Comparison of ENCODE assay signal across 8 cellular contexts in genomic region chr1:86914635-86914997, GRCh38. TPM values are rescaled to one million over a fixed set of nuclear protein-coding genes. Genes with fewer than 3 reads are reported as not detected.
DNase-seq lines count a peak whose midpoint lies in the region; ATAC-seq and TF ChIP-seq lines count a peak whose summit lies in the region.

Gene HS2ST1, plus strand, starts transcription at chr1:86914635.

- H3K4me3 Mint-ChIP-seq in activated T-helper 2 cell treated with anti-CD3 and anti-CD28 coated beads, Interferon-gamma antibody, Interleukin-2, Interleukin-4, amounts not matched to agents 10 μg/mL and 5 μg/mL and 100 μg/mL, durations not matched to agents 14 hours and 24 hours and 36 hours (ENCODE audit: low read depth), result no peak within 1 kb of the TSS

- no peak within 1 kb of the TSS for H3K27ac Mint-ChIP-seq in activated T-helper 2 cell treated with anti-CD3 and anti-CD28 coated beads, Interferon-gamma antibody, Interleukin-2, Interleukin-4, amounts not matched to agents 10 μg/mL and 5 μg/mL and 100 μg/mL, durations not matched to agents 14 hours and 24 hours and 36 hours

- H3K4me3 ChIP-seq in HFF-Myc (replicated peaks; ENCODE audit: low read depth, low read length) (peak within 1 kb of the TSS; percentile 100), iPS-20b (ENCODE audit: low read length) (peak within 1 kb of the TSS; percentile 95), subcutaneous abdominal adipose tissue (ENCODE audit: low read depth in 1 of 5, low read length in 5 of 5) (peak within 1 kb of the TSS; percentile 95 to 100 (median 99))

- no peak for TF ChIP-seq CTCF in HFF-Myc (IDR thresholded peaks at IDR 0.05; ENCODE audit: low read depth, low read length, missing control alignments)

- peaks cover 8% of the 10 kb centered on the region for H3K4me1 ChIP-seq in iPS-20b (ENCODE audit: insufficient read depth, low read length)
- H3K4me1 ChIP-seq in subcutaneous abdominal adipose tissue (ENCODE audit: control insufficient read depth in 5 of 5, insufficient read depth in 5 of 5, low read length in 5 of 5), result peaks cover 8 to 32% (median 29%) of the 10 kb centered on the region in 5 donors

- H3K27ac ChIP-seq in iPS-20b (ENCODE audit: low read length) (peak within 1 kb of the TSS; percentile 94), subcutaneous abdominal adipose tissue (ENCODE audit: low read depth, low read length) (peak within 1 kb of the TSS; percentile 97)

- H3K36me3 ChIP-seq in iPS-20b (ENCODE audit: insufficient read depth, low read depth, low read length), result peaks cover 17% of the 10 kb centered on the region
- peaks cover 0 to 5% (median 4%) of the 10 kb centered on the region in 5 donors for H3K36me3 ChIP-seq in subcutaneous abdominal adipose tissue (ENCODE audit: control insufficient read depth in 5 of 5, insufficient read depth in 5 of 5, low read length in 5 of 5)

- no peaks in the 10 kb centered on the region for H3K9me3 Mint-ChIP-seq in activated T-helper 2 cell treated with anti-CD3 and anti-CD28 coated beads, Interferon-gamma antibody, Interleukin-2, Interleukin-4, amounts not matched to agents 10 μg/mL and 5 μg/mL and 100 μg/mL, durations not matched to agents 14 hours and 24 hours and 36 hours

- peaks cover 27% of the 10 kb centered on the region for H3K4me1 Mint-ChIP-seq in activated T-helper 2 cell treated with anti-CD3 and anti-CD28 coated beads, Interferon-gamma antibody, Interleukin-2, Interleukin-4, amounts not matched to agents 10 μg/mL and 5 μg/mL and 100 μg/mL, durations not matched to agents 14 hours and 24 hours and 36 hours (ENCODE audit: low read depth)

- no peak for DNase-seq in HFF-Myc (ENCODE audit: extremely low read depth, low read depth)
- DNase-seq in activated T-helper 2 cell treated with anti-CD3 and anti-CD28 coated beads, Interferon-gamma antibody, Interleukin-2, Interleukin-4, amounts not matched to agents 10 μg/mL and 5 μg/mL and 100 μg/mL, durations not matched to agents 14 hours and 24 hours and 36 hours (ENCODE audit: low spot score), result no peak
- DNase-seq in SHP77 treated with DMSO at 0.1 percent for 48 hours (lab: John Stamatoyannopoulos, UW), result no peak
- DNase-seq in NCI-H1694 (lab: John Stamatoyannopoulos, UW), result no peak

- H3K9ac ChIP-seq in iPS-20b (ENCODE audit: low read depth, low read length) (peak within 1 kb of the TSS; percentile 98), subcutaneous abdominal adipose tissue (ENCODE audit: low read length in 5 of 5) (peak within 1 kb of the TSS; percentile 85 to 100 (median 96))

- no peak for ATAC-seq in GM18907 (IDR thresholded peaks at IDR 0.05; ENCODE audit: unreplicated experiment)
- ATAC-seq in GM21825 (IDR thresholded peaks at IDR 0.05; ENCODE audit: unreplicated experiment), result no peak

- no peaks in the 10 kb centered on the region for H3K27me3 Mint-ChIP-seq in activated T-helper 2 cell treated with anti-CD3 and anti-CD28 coated beads, Interferon-gamma antibody, Interleukin-2, Interleukin-4, amounts not matched to agents 10 μg/mL and 5 μg/mL and 100 μg/mL, durations not matched to agents 14 hours and 24 hours and 36 hours (ENCODE audit: low read depth)

- intact Hi-C loops in activated T-helper 2 cell treated with anti-CD3 and anti-CD28 coated beads, Interferon-gamma antibody, Interleukin-2, Interleukin-4, amounts not matched to agents 10 μg/mL and 5 μg/mL and 100 μg/mL, durations not matched to agents 14 hours and 24 hours and 36 hours (cut with micrococcal nuclease), result loop anchor here (1.0 to 10.0 kb wide), 6 partner anchors 50 to 1768 kb away; partner anchors contain the start of genes ODF2L and PKN2

- H3K36me3 Mint-ChIP-seq in activated T-helper 2 cell treated with anti-CD3 and anti-CD28 coated beads, Interferon-gamma antibody, Interleukin-2, Interleukin-4, amounts not matched to agents 10 μg/mL and 5 μg/mL and 100 μg/mL, durations not matched to agents 14 hours and 24 hours and 36 hours (ENCODE audit: low read depth), result peaks cover 34% of the 10 kb centered on the region

- H3K27me3 ChIP-seq in iPS-20b (ENCODE audit: insufficient read depth, low read length), result no peaks in the 10 kb centered on the region
- H3K27me3 ChIP-seq in subcutaneous abdominal adipose tissue (ENCODE audit: control insufficient read depth in 5 of 5, insufficient read depth in 4 of 5, low read length in 5 of 5), result no peaks in the 10 kb centered on the region

- no peaks in the 10 kb centered on the region for H3K9me3 ChIP-seq in iPS-20b (ENCODE audit: insufficient read depth, low read depth, low read length)
- H3K9me3 ChIP-seq in subcutaneous abdominal adipose tissue (ENCODE audit: control insufficient read depth in 5 of 5, low read length in 5 of 5), result no peaks in the 10 kb centered on the region

RNA-seq across cellular contexts. Expression of gene HS2ST1, which starts in this region (rescaled TPM):
- 28.0 and 29.7 TPM in 2 replicates for total RNA-seq in activated T-helper 2 cell treated with anti-CD3 and anti-CD28 coated beads, Interferon-gamma antibody, Interleukin-2, Interleukin-4, amounts not matched to agents 10 μg/mL and 5 μg/mL and 100 μg/mL, durations not matched to agents 14 hours and 24 hours and 36 hours
